In the genomic region with DNA sequence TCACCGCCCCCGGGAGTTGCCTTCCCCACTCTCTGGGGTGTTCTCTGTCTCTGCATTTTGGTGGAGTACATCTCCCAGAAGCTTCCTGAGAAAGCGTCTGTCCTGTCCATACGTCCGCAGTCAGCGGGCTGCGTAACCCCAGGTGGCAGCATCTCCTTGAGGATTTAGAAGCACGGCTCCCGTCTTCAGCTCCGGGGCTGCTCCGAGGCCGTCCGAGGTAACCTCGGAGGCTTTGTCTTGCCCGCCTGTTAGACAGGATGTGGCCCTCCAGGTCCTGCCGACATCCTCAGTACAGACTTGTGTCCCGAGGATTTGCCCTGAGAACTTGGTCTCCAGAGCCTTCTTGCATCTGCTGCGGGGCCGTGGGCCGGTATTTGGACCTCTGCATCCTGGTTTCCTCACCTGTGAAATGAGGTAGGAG, we compare ENCODE assay signal across 14 cellular contexts. TPM values are rescaled to one million over a fixed set of nuclear protein-coding genes. Genes with fewer than 3 reads are reported as not detected.
"Had no signal": no experiment of that assay in that cellular context is flagged by ENCODE, and none has a peak within 500 bp of the region (broad histone marks: within the 10 kb centered on the region; RNA-seq: fewer than 3 reads in every experiment).

No MANE protein-coding gene starts in this region.

- H3K4me3 Mint-ChIP-seq: activated naive CD8-positive, alpha-beta T cell; natural killer cell treated with Interleukin-12 subunit alpha and Interleukin-12 subunit beta and Interleukin-15 and Interleukin-18, amount 100 ng/mL, for 72 hours; stimulated activated memory B cell treated with anti-CD40 and anti-IgM and Interleukin-4, amounts not matched to agents 10 μg/mL and 1 μg/mL and 100 μg/mL, for 72 hours had no signal

- H3K27ac Mint-ChIP-seq: activated naive CD8-positive, alpha-beta T cell; activated T-helper 2 cell treated with anti-CD3 and anti-CD28 coated beads, Interferon-gamma antibody, Interleukin-2, Interleukin-4, amounts not matched to agents 10 μg/mL and 5 μg/mL and 100 μg/mL, durations not matched to agents 14 hours and 24 hours and 36 hours; natural killer cell treated with Interleukin-12 subunit alpha and Interleukin-12 subunit beta and Interleukin-15 and Interleukin-18, amount 100 ng/mL, for 72 hours; progenitor cell of endocrine pancreas; stimulated activated memory B cell treated with anti-CD40 and anti-IgM and Interleukin-4, amounts not matched to agents 10 μg/mL and 1 μg/mL and 100 μg/mL, for 72 hours had no signal

- DNase-seq: activated CD4-positive, alpha-beta T cell treated with anti-CD3 and anti-CD28 coated beads, Interleukin-2, amount 50 U/mL, for 1 hour; activated CD8-positive, alpha-beta memory T cell treated with anti-CD3 and anti-CD28 coated beads for 24 hours; activated T-cell treated with anti-CD3 and anti-CD28 coated beads for 4 hours; mesendoderm; T-helper 9 cell; trophoblast cell had no signal

- H3K27me3 Mint-ChIP-seq: activated naive CD8-positive, alpha-beta T cell; natural killer cell treated with Interleukin-12 subunit alpha and Interleukin-12 subunit beta and Interleukin-15 and Interleukin-18, amount 100 ng/mL, for 72 hours; progenitor cell of endocrine pancreas; stimulated activated memory B cell treated with anti-CD40 and anti-IgM and Interleukin-4, amounts not matched to agents 10 μg/mL and 1 μg/mL and 100 μg/mL, for 72 hours had no signal

- H3K9me3 Mint-ChIP-seq: activated T-helper 2 cell treated with anti-CD3 and anti-CD28 coated beads, Interferon-gamma antibody, Interleukin-2, Interleukin-4, amounts not matched to agents 10 μg/mL and 5 μg/mL and 100 μg/mL, durations not matched to agents 14 hours and 24 hours and 36 hours; stimulated activated memory B cell treated with anti-CD40 and anti-IgM and Interleukin-4, amounts not matched to agents 10 μg/mL and 1 μg/mL and 100 μg/mL, for 72 hours had no signal

- ATAC-seq: activated CD4-positive, CD25-positive, alpha-beta regulatory T cell treated with anti-CD3 and anti-CD28 coated beads, Interleukin-2, amount 50 U/mL, for 24 hours; esophagus mucosa; natural killer cell treated with Interleukin-12 subunit alpha and Interleukin-12 subunit beta and Interleukin-15 and Interleukin-18, amount 100 ng/mL, for 72 hours; stimulated activated memory B cell treated with anti-CD40 and anti-IgM and Interleukin-4, amounts not matched to agents 10 μg/mL and 1 μg/mL and 100 μg/mL, for 72 hours had no signal

RNA-seq across cellular contexts. Expression of a gene that starts 59.7 kb away (rescaled TPM):
- total RNA-seq: activated T-helper 2 cell treated with anti-CD3 and anti-CD28 coated beads, Interferon-gamma antibody, Interleukin-2, Interleukin-4, amounts not matched to agents 10 μg/mL and 5 μg/mL and 100 μg/mL, durations not matched to agents 14 hours and 24 hours and 36 hours; bronchial epithelial cell; natural killer cell treated with Interleukin-12 subunit alpha and Interleukin-12 subunit beta and Interleukin-15 and Interleukin-18, amount 100 ng/mL, for 72 hours; progenitor cell of endocrine pancreas had no signal
